ENCODE assay signal across 9 cellular contexts in genomic region chrX:74015379-74016019, GRCh38.
DNase-seq lines count a peak whose midpoint lies in the region; ATAC-seq, FAIRE-seq and TF ChIP-seq lines count a peak whose summit lies in the region.
"Had no signal": no experiment of that assay in that cellular context is flagged by ENCODE, and none has a peak within 500 bp of the region (broad histone marks: within the 10 kb centered on the region; RNA-seq: fewer than 3 reads in every experiment).

No MANE protein-coding gene starts in this region.

- TF ChIP-seq CTCF in uterus (IDR thresholded peaks at IDR 0.05): peak; percentile 55 to 76 (median 69)

- H3K4me3 Mint-ChIP-seq in activated T-helper 2 cell treated with anti-CD3 and anti-CD28 coated beads, Interferon-gamma antibody, Interleukin-2, Interleukin-4, amounts not matched to agents 10 μg/mL and 5 μg/mL and 100 μg/mL, durations not matched to agents 14 hours and 24 hours and 36 hours (ENCODE audit: low read depth): no peak overlapping the region

- no peak overlapping the region for H3K4me3 ChIP-seq in Jurkat, Clone E6-1 (ENCODE audit: low read length)
- no peak overlapping the region for H3K4me3 ChIP-seq in uterus

- no peaks in the 10 kb centered on the region for H3K36me3 Mint-ChIP-seq in activated T-helper 2 cell treated with anti-CD3 and anti-CD28 coated beads, Interferon-gamma antibody, Interleukin-2, Interleukin-4, amounts not matched to agents 10 μg/mL and 5 μg/mL and 100 μg/mL, durations not matched to agents 14 hours and 24 hours and 36 hours (ENCODE audit: low read depth)

- H3K27me3 Mint-ChIP-seq in activated T-helper 2 cell treated with anti-CD3 and anti-CD28 coated beads, Interferon-gamma antibody, Interleukin-2, Interleukin-4, amounts not matched to agents 10 μg/mL and 5 μg/mL and 100 μg/mL, durations not matched to agents 14 hours and 24 hours and 36 hours (ENCODE audit: low read depth): no peaks in the 10 kb centered on the region

- H3K27ac Mint-ChIP-seq in activated T-helper 2 cell treated with anti-CD3 and anti-CD28 coated beads, Interferon-gamma antibody, Interleukin-2, Interleukin-4, amounts not matched to agents 10 μg/mL and 5 μg/mL and 100 μg/mL, durations not matched to agents 14 hours and 24 hours and 36 hours: no peak overlapping the region

- peak; percentile 89 for ATAC-seq in GM21576 (IDR thresholded peaks at IDR 0.05; ENCODE audit: unreplicated experiment)

- no peak overlapping the region for H3K27ac ChIP-seq in uterus

- intact Hi-C loops in activated T-helper 2 cell treated with anti-CD3 and anti-CD28 coated beads, Interferon-gamma antibody, Interleukin-2, Interleukin-4, amounts not matched to agents 10 μg/mL and 5 μg/mL and 100 μg/mL, durations not matched to agents 14 hours and 24 hours and 36 hours (cut with micrococcal nuclease): loop anchor here (1.0 to 10.0 kb wide), 2 partner anchors 119 to 160 kb away; no protein-coding TSS in a partner anchor
- intact Hi-C loops in uterus (cut with DNase I; ENCODE audit: low total_unique reads): no loop called here

- H3K9me3 ChIP-seq in uterus: no peaks in the 10 kb centered on the region

- DNase-seq in DMS114 treated with DMSO at 0.1 percent for 48 hours (lab: John Stamatoyannopoulos, UW; ENCODE audit: unreplicated experiment): peak; percentile 51
- peak; percentile 58 for DNase-seq in Jurkat, Clone E6-1 (ENCODE audit: low read depth, low spot score)
- peak; percentile 84 for DNase-seq in RKO (ENCODE audit: low spot score)
- peak; percentile 28 for DNase-seq in activated T-helper 2 cell treated with anti-CD3 and anti-CD28 coated beads, Interferon-gamma antibody, Interleukin-2, Interleukin-4, amounts not matched to agents 10 μg/mL and 5 μg/mL and 100 μg/mL, durations not matched to agents 14 hours and 24 hours and 36 hours (ENCODE audit: low spot score)
- DNase-seq in frontal cortex (ENCODE audit: low spot score in 2 of 2): peak; percentile 12 to 17
- DNase-seq in pons (ENCODE audit: low spot score): peak; percentile 62
- DNase-seq in uterus: peak; percentile 32 to 53

- TF ChIP-seq POLR2A in uterus (IDR thresholded peaks at IDR 0.05): no peak

- no peaks in the 10 kb centered on the region for H3K27me3 ChIP-seq in uterus

- no peaks in the 10 kb centered on the region for H3K4me1 ChIP-seq in uterus

- H3K4me1 Mint-ChIP-seq in activated T-helper 2 cell treated with anti-CD3 and anti-CD28 coated beads, Interferon-gamma antibody, Interleukin-2, Interleukin-4, amounts not matched to agents 10 μg/mL and 5 μg/mL and 100 μg/mL, durations not matched to agents 14 hours and 24 hours and 36 hours (ENCODE audit: low read depth): peaks cover 9% of the 10 kb centered on the region

- H3K36me3 ChIP-seq in uterus: no peaks in the 10 kb centered on the region

- peaks cover 2% of the 10 kb centered on the region for H3K9me3 Mint-ChIP-seq in activated T-helper 2 cell treated with anti-CD3 and anti-CD28 coated beads, Interferon-gamma antibody, Interleukin-2, Interleukin-4, amounts not matched to agents 10 μg/mL and 5 μg/mL and 100 μg/mL, durations not matched to agents 14 hours and 24 hours and 36 hours

- FAIRE-seq in frontal cortex (lab: Jason Lieb, UNC): peak; percentile 8
- FAIRE-seq: endometrium had no signal

Comparison
In these comparisons a context has a peak if more than half of its experiments do, and no peak if none do; other contexts are left out.
1. DNase-seq: peak in every context shown above with its lines; median percentile 84 in RKO; 62 in pons; 58 in Jurkat, Clone E6-1; 51 in DMS114 treated with DMSO at 0.1 percent for 48 hours; 42 in uterus; 28 in activated T-helper 2 cell treated with anti-CD3 and anti-CD28 coated beads, Interferon-gamma antibody, Interleukin-2, Interleukin-4, amounts not matched to agents 10 μg/mL and 5 μg/mL and 100 μg/mL, durations not matched to agents 14 hours and 24 hours and 36 hours; 14 in frontal cortex.